Comparison of ENCODE assay signal across 20 cellular contexts in the genomic region with DNA sequence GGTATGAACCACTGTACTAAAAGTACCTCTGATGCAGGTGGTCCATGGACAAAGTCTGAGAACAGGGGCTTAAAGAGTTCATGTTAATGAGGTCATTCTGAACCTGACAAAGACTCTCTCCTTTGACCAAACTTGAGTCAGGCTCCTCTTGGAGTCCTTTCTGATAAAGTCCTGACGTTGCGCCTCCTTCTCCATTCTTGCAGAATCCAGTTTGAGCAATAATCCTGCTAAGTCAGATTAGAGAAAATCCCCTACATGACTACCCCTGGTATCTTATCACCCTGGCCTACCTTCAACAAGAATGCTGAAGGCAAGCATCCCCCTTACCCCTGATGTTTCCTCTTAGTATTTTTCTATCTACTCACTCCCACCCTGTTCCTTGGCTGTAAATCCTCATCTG. TPM values are rescaled to one million over a fixed set of nuclear protein-coding genes. Genes with fewer than 3 reads are reported as not detected.
"Had no signal": no experiment of that assay in that cellular context is flagged by ENCODE, and none has a peak within 500 bp of the region (broad histone marks: within the 10 kb centered on the region; RNA-seq: fewer than 3 reads in every experiment).

No MANE protein-coding gene starts in this region.

- H3K9me3 Mint-ChIP-seq: activated CD4-positive, alpha-beta memory T cell treated with anti-CD3 and anti-CD28 coated beads for 36 hours; activated naive CD4-positive, alpha-beta T cell treated with anti-CD3 and anti-CD28 coated beads, Interleukin-2, amount 50 U/mL, for 24 hours; activated T-cell treated with anti-CD3 and anti-CD28 coated beads, Interleukin-2, amount 50 U/mL, for 4 hours; brain; central memory CD8-positive, alpha-beta T cell; immature natural killer cell had no signal

- DNase-seq: activated CD4-positive, alpha-beta memory T cell treated with anti-CD3 and anti-CD28 coated beads for 36 hours; activated CD4-positive, alpha-beta T cell treated with anti-CD3 and anti-CD28 coated beads for 36 hours; activated CD8-positive, alpha-beta memory T cell treated with anti-CD3 and anti-CD28 coated beads, Interleukin-2, amount 10 ng/mL, durations not matched to agents 7 days and 5 days; activated effector memory CD4-positive, alpha-beta T cell treated with Interleukin-2 at 50 U/mL for 16 hours; activated T-cell treated with anti-CD3 and anti-CD28 coated beads, Interleukin-2, amount 50 U/mL, for 4 hours; cortex of kidney; effector CD8-positive, alpha-beta T cell; foreskin melanocyte; immature natural killer cell; retina; stimulated activated CD4-positive, alpha-beta T cell treated with anti-CD3 and anti-CD28 coated beads, Interleukin-2, amount 100 ng/mL, for 48 hours; stimulated activated naive CD4-positive, alpha-beta T cell; substantia nigra; T-helper 17 cell; transverse colon had no signal

- H3K27ac ChIP-seq: neutrophil, transverse colon had no signal

- H3K27me3 ChIP-seq: neutrophil, transverse colon had no signal

- H3K4me3 ChIP-seq: transverse colon had no signal

- H3K4me3 Mint-ChIP-seq: activated CD4-positive, alpha-beta memory T cell treated with anti-CD3 and anti-CD28 coated beads for 36 hours; activated CD4-positive, alpha-beta T cell treated with anti-CD3 and anti-CD28 coated beads for 36 hours; activated CD8-positive, alpha-beta memory T cell treated with anti-CD3 and anti-CD28 coated beads, Interleukin-2, amount 10 ng/mL, durations not matched to agents 7 days and 5 days; activated naive CD4-positive, alpha-beta T cell treated with anti-CD3 and anti-CD28 coated beads, Interleukin-2, amount 50 U/mL, for 24 hours; activated T-cell treated with anti-CD3 and anti-CD28 coated beads, Interleukin-2, amount 50 U/mL, for 4 hours; brain; central memory CD8-positive, alpha-beta T cell; immature natural killer cell; T-helper 17 cell had no signal

- H3K27me3 Mint-ChIP-seq: activated CD4-positive, alpha-beta memory T cell treated with anti-CD3 and anti-CD28 coated beads for 36 hours; activated CD4-positive, alpha-beta T cell treated with anti-CD3 and anti-CD28 coated beads for 36 hours; activated CD8-positive, alpha-beta memory T cell treated with anti-CD3 and anti-CD28 coated beads, Interleukin-2, amount 10 ng/mL, durations not matched to agents 7 days and 5 days; activated naive CD4-positive, alpha-beta T cell treated with anti-CD3 and anti-CD28 coated beads, Interleukin-2, amount 50 U/mL, for 24 hours; brain; central memory CD8-positive, alpha-beta T cell; T-helper 17 cell had no signal

- H3K27ac Mint-ChIP-seq: activated CD4-positive, alpha-beta memory T cell treated with anti-CD3 and anti-CD28 coated beads for 36 hours; activated CD4-positive, alpha-beta T cell treated with anti-CD3 and anti-CD28 coated beads for 36 hours; activated CD8-positive, alpha-beta memory T cell treated with anti-CD3 and anti-CD28 coated beads, Interleukin-2, amount 10 ng/mL, durations not matched to agents 7 days and 5 days; activated naive CD4-positive, alpha-beta T cell treated with anti-CD3 and anti-CD28 coated beads, Interleukin-2, amount 50 U/mL, for 24 hours; T-helper 17 cell had no signal

- H3K9me3 ChIP-seq: neutrophil, transverse colon had no signal

RNA-seq across cellular contexts. Expression of gene ISM2, which starts 46.0 kb away (rescaled TPM):
- total RNA-seq: activated CD4-positive, alpha-beta memory T cell treated with anti-CD3 and anti-CD28 coated beads for 36 hours; activated CD8-positive, alpha-beta memory T cell treated with anti-CD3 and anti-CD28 coated beads, Interleukin-2, amount 10 ng/mL, durations not matched to agents 7 days and 5 days; activated T-cell treated with anti-CD3 and anti-CD28 coated beads, Interleukin-2, amount 50 U/mL, for 4 hours; liver; T-helper 17 cell had no signal
- polyA plus RNA-seq: immature natural killer cell, liver had no signal
